In the genomic region with DNA sequence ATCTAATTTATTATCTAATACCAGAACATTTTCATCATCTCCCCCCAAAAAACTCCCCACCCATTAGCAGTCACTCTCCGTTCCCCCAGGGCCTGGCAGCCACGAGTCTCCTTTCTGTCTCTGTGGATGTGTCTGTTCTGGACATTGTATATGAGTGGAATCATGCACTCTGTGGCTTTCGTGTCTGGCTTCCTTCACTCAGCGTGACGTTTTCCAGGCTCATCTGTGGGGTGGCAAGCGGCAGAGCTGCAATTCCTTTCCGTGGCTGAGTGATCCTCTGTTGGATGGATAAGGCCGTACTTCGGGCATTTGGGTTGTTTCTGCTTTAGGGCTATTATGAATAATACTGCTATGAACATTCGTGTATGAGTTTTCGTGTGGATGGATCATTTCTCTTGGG, we compare ENCODE assay signal across 23 cellular contexts. TPM values are rescaled to one million over a fixed set of nuclear protein-coding genes. Genes with fewer than 3 reads are reported as not detected.
DNase-seq lines count a peak whose midpoint lies in the region; ATAC-seq and TF ChIP-seq lines count a peak whose summit lies in the region.
"Had no signal": no experiment of that assay in that cellular context is flagged by ENCODE, and none has a peak within 500 bp of the region (broad histone marks: within the 10 kb centered on the region; RNA-seq: fewer than 3 reads in every experiment).

No MANE protein-coding gene starts in this region.

- no peak for ATAC-seq in WTC11
- ATAC-seq in memory B cell (ENCODE audit: low read depth), result no peak
- ATAC-seq in HG03196 (IDR thresholded peaks at IDR 0.05; ENCODE audit: unreplicated experiment), result no peak
- ATAC-seq: left ventricle myocardium superior, mucosa of descending colon had no signal

- H3K27ac ChIP-seq in spleen, result no peak overlapping the region
- H3K27ac ChIP-seq: dorsolateral prefrontal cortex had no signal

- no peak overlapping the region for H3K27ac Mint-ChIP-seq in activated naive CD4-positive, alpha-beta T cell treated with anti-CD3 and anti-CD28 coated beads, Interleukin-2, amount 10 ng/mL, durations not matched to agents 7 days and 5 days
- peak overlapping the region; percentile 71 for H3K27ac Mint-ChIP-seq in WTC11
- no peak overlapping the region for H3K27ac Mint-ChIP-seq in memory B cell
- H3K27ac Mint-ChIP-seq: activated B cell treated with CpG ODN at 0.5 μM for 24 hours; activated CD4-positive, alpha-beta memory T cell treated with anti-CD3 and anti-CD28 coated beads, Interleukin-2, amount 10 ng/mL, durations not matched to agents 7 days and 5 days had no signal

- H3K4me1 ChIP-seq in spleen, result peaks cover 15 to 53% (median 38%) of the 10 kb centered on the region in 6 donors

- H3K4me3 Mint-ChIP-seq in activated naive CD4-positive, alpha-beta T cell treated with anti-CD3 and anti-CD28 coated beads, Interleukin-2, amount 10 ng/mL, durations not matched to agents 7 days and 5 days, result no peak overlapping the region
- H3K4me3 Mint-ChIP-seq in WTC11 (no peak overlapping the region), memory B cell (peak overlapping the region; percentile 18)
- H3K4me3 Mint-ChIP-seq: activated B cell treated with CpG ODN at 0.5 μM for 24 hours; activated CD4-positive, alpha-beta memory T cell treated with anti-CD3 and anti-CD28 coated beads, Interleukin-2, amount 10 ng/mL, durations not matched to agents 7 days and 5 days had no signal

- TF ChIP-seq CTCF in WTC11 (IDR thresholded peaks at IDR 0.05), result no peak
- TF ChIP-seq CTCF in spleen (IDR thresholded peaks at IDR 0.05 in 8 of 11, conservative IDR thresholded peaks at IDR 0.05 in 3 of 11), result no peak

- peaks cover 23% of the 10 kb centered on the region for H3K4me1 Mint-ChIP-seq in activated naive CD4-positive, alpha-beta T cell treated with anti-CD3 and anti-CD28 coated beads, Interleukin-2, amount 10 ng/mL, durations not matched to agents 7 days and 5 days
- peaks cover 12% of the 10 kb centered on the region for H3K4me1 Mint-ChIP-seq in WTC11
- H3K4me1 Mint-ChIP-seq in memory B cell, result peaks cover 30% of the 10 kb centered on the region

- H3K9me3 Mint-ChIP-seq in activated naive CD4-positive, alpha-beta T cell treated with anti-CD3 and anti-CD28 coated beads, Interleukin-2, amount 10 ng/mL, durations not matched to agents 7 days and 5 days, result no peaks in the 10 kb centered on the region
- H3K9me3 Mint-ChIP-seq in WTC11 (no peaks in the 10 kb centered on the region), memory B cell (no peaks in the 10 kb centered on the region)
- H3K9me3 Mint-ChIP-seq: activated B cell treated with CpG ODN at 0.5 μM for 24 hours; activated CD4-positive, alpha-beta memory T cell treated with anti-CD3 and anti-CD28 coated beads, Interleukin-2, amount 10 ng/mL, durations not matched to agents 7 days and 5 days; immature natural killer cell had no signal

- peak; percentile 15 for DNase-seq in activated naive CD4-positive, alpha-beta T cell treated with anti-CD3 and anti-CD28 coated beads, Interleukin-2, amount 10 ng/mL, durations not matched to agents 7 days and 5 days
- DNase-seq in activated naive CD4-positive, alpha-beta T cell (lab: John Stamatoyannopoulos, UW), result no peak
- no peak for DNase-seq in WTC11 (ENCODE audit: low spot score)
- DNase-seq in memory B cell (ENCODE audit: low spot score in 2 of 2), result no peak
- peak; percentile 21 for DNase-seq in spleen
- no peak for DNase-seq in stimulated activated CD4-positive, alpha-beta T cell treated with anti-CD3 and anti-CD28 coated beads, Interleukin-4, amount 100 ng/mL, for 1 hour
- DNase-seq in foreskin melanocyte, result no peak
- DNase-seq: activated B cell treated with CpG ODN at 0.5 μM for 24 hours; activated CD4-positive, alpha-beta memory T cell treated with anti-CD3 and anti-CD28 coated beads, Interleukin-2, amount 10 ng/mL, durations not matched to agents 7 days and 5 days; activated T-cell treated with anti-CD3 and anti-CD28 coated beads for 4 hours; central memory CD4-positive, alpha-beta T cell; dorsolateral prefrontal cortex; foreskin fibroblast; immature natural killer cell; IMR-90; left ventricle myocardium superior; NCI-H1417; NCI-H2107; NCI-H510A treated with DMSO at 0.1 percent for 48 hours; stimulated activated CD4-positive, alpha-beta T cell treated with anti-CD3 and anti-CD28 coated beads, Interleukin-12 subunit alpha, Interleukin-12 subunit beta, amount 100 ng/mL, for 4 hours; T-helper 9 cell had no signal

- H3K27me3 ChIP-seq in spleen (replicated peaks in 1 of 7), result no peaks in the 10 kb centered on the region
- H3K27me3 ChIP-seq: dorsolateral prefrontal cortex had no signal

- CTCF ChIA-PET in activated naive CD4-positive, alpha-beta T cell treated with anti-CD3 and anti-CD28 coated beads, Interleukin-2, amount 10 ng/mL, durations not matched to agents 7 days and 5 days (lab: Charles Lee), result no interaction called here
- CTCF ChIA-PET in WTC11 (lab: Charles Lee), result no interaction called here

- no peaks in the 10 kb centered on the region for H3K9me3 ChIP-seq in spleen
- H3K9me3 ChIP-seq: mucosa of descending colon had no signal

- 84 to 93% (median 91%) methylated on average over 11 of the region's 11 CpGs for WGBS in spleen, 5 donors

- peaks cover 20% of the 10 kb centered on the region for H3K36me3 Mint-ChIP-seq in activated naive CD4-positive, alpha-beta T cell treated with anti-CD3 and anti-CD28 coated beads, Interleukin-2, amount 10 ng/mL, durations not matched to agents 7 days and 5 days
- peaks cover 28% of the 10 kb centered on the region for H3K36me3 Mint-ChIP-seq in WTC11
- peaks cover 16% of the 10 kb centered on the region for H3K36me3 Mint-ChIP-seq in memory B cell

- peaks cover 0 to 54% (median 29%) of the 10 kb centered on the region in 6 donors for H3K36me3 ChIP-seq in spleen

- H3K4me3 ChIP-seq in spleen, result no peak overlapping the region
- H3K4me3 ChIP-seq: dorsolateral prefrontal cortex, mucosa of descending colon had no signal

- H3K27me3 Mint-ChIP-seq in activated naive CD4-positive, alpha-beta T cell treated with anti-CD3 and anti-CD28 coated beads, Interleukin-2, amount 10 ng/mL, durations not matched to agents 7 days and 5 days, result peaks cover 7% of the 10 kb centered on the region
- no peaks in the 10 kb centered on the region for H3K27me3 Mint-ChIP-seq in WTC11 (ENCODE audit: low read depth)
- H3K27me3 Mint-ChIP-seq in memory B cell, result no peaks in the 10 kb centered on the region
- H3K27me3 Mint-ChIP-seq: activated B cell treated with CpG ODN at 0.5 μM for 24 hours; activated CD4-positive, alpha-beta memory T cell treated with anti-CD3 and anti-CD28 coated beads, Interleukin-2, amount 10 ng/mL, durations not matched to agents 7 days and 5 days had no signal

- intact Hi-C loops in spleen (cut with DNase I; ENCODE audit: low total_unique reads), result no loop called here

- TF ChIP-seq POLR2A in spleen (IDR thresholded peaks at IDR 0.05), result no peak

- POLR2A ChIA-PET in WTC11 (lab: Charles Lee), result no interaction called here

TF ChIP-seq in WTC11, 78 proteins besides CTCF, POLR2A, EP300 and RAD21:
- TF ChIP-seq ELF4 (CRISPR knock-in tag; IDR thresholded peaks at IDR 0.05; ENCODE audit: low read depth) (no peak), ZNF317 (CRISPR knock-in tag; IDR thresholded peaks at IDR 0.05; ENCODE audit: borderline replicate concordance, low read depth) (no peak), NR2C2 (CRISPR knock-in tag; IDR thresholded peaks at IDR 0.05) (no peak), ZNF396 (CRISPR knock-in tag; IDR thresholded peaks at IDR 0.05; ENCODE audit: borderline replicate concordance) (no peak), TEAD1 (CRISPR knock-in tag; IDR thresholded peaks at IDR 0.05) (no peak), RORB (CRISPR knock-in tag; IDR thresholded peaks at IDR 0.05) (no peak), OVOL2 (CRISPR knock-in tag; IDR thresholded peaks at IDR 0.05; ENCODE audit: borderline replicate concordance) (no peak), CREB1 (CRISPR knock-in tag; IDR thresholded peaks at IDR 0.05) (no peak)
- TF ChIP-seq, protein P1, sequence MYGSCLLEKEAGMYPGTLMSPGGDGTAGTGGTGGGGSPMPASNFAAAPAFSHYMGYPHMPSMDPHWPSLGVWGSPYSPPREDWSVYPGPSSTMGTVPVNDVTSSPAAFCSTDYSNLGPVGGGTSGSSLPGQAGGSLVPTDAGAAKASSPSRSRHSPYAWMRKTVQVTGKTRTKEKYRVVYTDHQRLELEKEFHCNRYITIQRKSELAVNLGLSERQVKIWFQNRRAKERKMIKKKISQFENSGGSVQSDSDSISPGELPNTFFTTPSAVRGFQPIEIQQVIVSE (CRISPR knock-in tag; IDR thresholded peaks at IDR 0.05; ENCODE audit: borderline replicate concordance), result no peak
- TF ChIP-seq, protein P2, sequence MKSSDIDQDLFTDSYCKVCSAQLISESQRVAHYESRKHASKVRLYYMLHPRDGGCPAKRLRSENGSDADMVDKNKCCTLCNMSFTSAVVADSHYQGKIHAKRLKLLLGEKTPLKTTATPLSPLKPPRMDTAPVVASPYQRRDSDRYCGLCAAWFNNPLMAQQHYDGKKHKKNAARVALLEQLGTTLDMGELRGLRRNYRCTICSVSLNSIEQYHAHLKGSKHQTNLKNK (CRISPR knock-in tag; IDR thresholded peaks at IDR 0.05), result no peak
- TF ChIP-seq, protein P3, sequence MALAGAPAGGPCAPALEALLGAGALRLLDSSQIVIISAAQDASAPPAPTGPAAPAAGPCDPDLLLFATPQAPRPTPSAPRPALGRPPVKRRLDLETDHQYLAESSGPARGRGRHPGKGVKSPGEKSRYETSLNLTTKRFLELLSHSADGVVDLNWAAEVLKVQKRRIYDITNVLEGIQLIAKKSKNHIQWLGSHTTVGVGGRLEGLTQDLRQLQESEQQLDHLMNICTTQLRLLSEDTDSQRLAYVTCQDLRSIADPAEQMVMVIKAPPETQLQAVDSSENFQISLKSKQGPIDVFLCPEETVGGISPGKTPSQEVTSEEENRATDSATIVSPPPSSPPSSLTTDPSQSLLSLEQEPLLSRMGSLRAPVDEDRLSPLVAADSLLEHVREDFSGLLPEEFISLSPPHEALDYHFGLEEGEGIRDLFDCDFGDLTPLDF (CRISPR knock-in tag; IDR thresholded peaks at IDR 0.05), result no peak

RNA-seq across cellular contexts. Expression of gene AP2S1, which starts 3.1 kb away (rescaled TPM):
- total RNA-seq in WTC11 (2021) (232 to 249 TPM (median 234 TPM) in 3 replicates), spleen (100 to 1,000 TPM in 4 of 7 donors, 10 to 100 TPM in 3; 58.0 to 144 (median 116) TPM)
- polyA plus RNA-seq in spleen, result 100 to 1,000 TPM in 2 of 3 donors, 10 to 100 TPM in 1; 69.3 to 145 (median 104) TPM

RNA-seq across cellular contexts. Expression of gene ARHGAP35, which starts 13.3 kb away (rescaled TPM):
- total RNA-seq in WTC11 (2021) (47.2 to 56.3 TPM (median 47.3 TPM) in 3 replicates), spleen (10 to 100 TPM; 26.0 to 49.4 (median 42.9) TPM)
- polyA plus RNA-seq in spleen, result 10 to 100 TPM in 1 of 3 donors, 1 to 10 TPM in 2; 2.3 to 10.8 (median 3.0) TPM

RNA-seq across cellular contexts. Expression of gene SLC1A5, which starts 59.1 kb away (rescaled TPM):
- total RNA-seq in WTC11 (2021), result 173 to 239 TPM (median 187 TPM) in 3 replicates
- 10 to 100 TPM; 45.1 to 62.8 (median 49.8) TPM for total RNA-seq in spleen
- 10 to 100 TPM; 13.2 to 29.5 (median 23.0) TPM for polyA plus RNA-seq in spleen

Comparison
In these comparisons a context has a peak if more than half of its experiments do, and no peak if none do; other contexts are left out.
1. DNase-seq: peak in activated naive CD4-positive, alpha-beta T cell treated with anti-CD3 and anti-CD28 coated beads, Interleukin-2, amount 10 ng/mL, durations not matched to agents 7 days and 5 days (single experiment) and spleen (single experiment); none in activated naive CD4-positive, alpha-beta T cell (0 of 4), WTC11 (single experiment), memory B cell (0 of 2), stimulated activated CD4-positive, alpha-beta T cell treated with anti-CD3 and anti-CD28 coated beads, Interleukin-4, amount 100 ng/mL, for 1 hour (single experiment) and foreskin melanocyte (single experiment).